30 cellular contexts compared by ENCODE assay signal in genomic region chr1:82401116-82401515, GRCh38.
"Had no signal": no experiment of that assay in that cellular context is flagged by ENCODE, and none has a peak within 500 bp of the region (broad histone marks: within the 10 kb centered on the region; RNA-seq: fewer than 3 reads in every experiment).

No MANE protein-coding gene starts in this region.

- DNase-seq: activated CD4-positive, alpha-beta T cell treated with anti-CD3 and anti-CD28 coated beads for 36 hours; activated CD4-positive, alpha-beta T cell treated with anti-CD3 and anti-CD28 coated beads, Interleukin-2, amount 10 ng/mL, durations not matched to agents 7 days and 5 days; activated CD4-positive, alpha-beta T cell treated with anti-CD3 and anti-CD28 coated beads, Interleukin-2, amount 50 U/mL, for 48 hours; activated CD8-positive, alpha-beta T cell treated with anti-CD3 and anti-CD28 coated beads, Interleukin-2, amount 10 ng/mL, durations not matched to agents 7 days and 5 days; activated gamma-delta T cell treated with Interleukin-2 at 50 U/mL for 16 hours; activated naive CD4-positive, alpha-beta T cell treated with anti-CD3 and anti-CD28 coated beads for 36 hours; activated T-cell treated with anti-CD3 and anti-CD28 coated beads, Interleukin-2, amount 50 U/mL, for 24 hours; adrenal gland; anterior cingulate cortex; caudate nucleus; cerebellar nuclear complex; KBM-7; NCI-H1092 treated with DMSO at 0.1 percent for 48 hours; NCI-H146; NCI-H187 treated with DMSO at 0.1 percent for 48 hours; NCI-H345; NCI-H526; NCI-H774; PC-3; Peyer's patch; RPMI8226; SHP77 treated with DMSO at 0.1 percent for 48 hours; SK-N-SH had no signal

- H3K9me3 Mint-ChIP-seq: activated CD4-positive, alpha-beta T cell treated with anti-CD3 and anti-CD28 coated beads, Interleukin-2, amount 10 ng/mL, durations not matched to agents 7 days and 5 days; activated naive CD4-positive, alpha-beta T cell treated with anti-CD3 and anti-CD28 coated beads for 36 hours; activated naive CD4-positive, alpha-beta T cell treated with anti-CD3 and anti-CD28 coated beads, Interleukin-2, amount 50 U/mL, for 72 hours; activated T-cell treated with anti-CD3 and anti-CD28 coated beads, Interleukin-2, amount 50 U/mL, for 24 hours; T-helper 1 cell treated with Interleukin-12 subunit alpha and Interleukin-12 subunit beta and Interleukin-4 antibody, amounts not matched to agents 30 μg/mL and 1 μg/mL, for 36 hours; T-helper 2 cell treated with Interferon-gamma antibody and Interleukin-4, amounts not matched to agents 5 μg/mL and 100 μg/mL, for 36 hours; WTC11 had no signal

- H3K27me3 Mint-ChIP-seq: activated CD4-positive, alpha-beta T cell treated with anti-CD3 and anti-CD28 coated beads, Interleukin-2, amount 10 ng/mL, durations not matched to agents 7 days and 5 days; activated T-cell treated with anti-CD3 and anti-CD28 coated beads, Interleukin-2, amount 50 U/mL, for 24 hours; brain; IgD-negative memory B cell had no signal

- H3K4me1 Mint-ChIP-seq: activated CD4-positive, alpha-beta T cell treated with anti-CD3 and anti-CD28 coated beads for 36 hours; activated CD4-positive, alpha-beta T cell treated with anti-CD3 and anti-CD28 coated beads, Interleukin-2, amount 10 ng/mL, durations not matched to agents 7 days and 5 days; IgD-negative memory B cell; WTC11 had no signal

- ATAC-seq: activated CD4-positive, alpha-beta T cell treated with anti-CD3 and anti-CD28 coated beads for 36 hours; activated CD4-positive, CD25-positive, alpha-beta regulatory T cell treated with anti-CD3 and anti-CD28 coated beads, Interleukin-2, amount 50 U/mL, for 24 hours; activated CD8-positive, alpha-beta T cell treated with anti-CD3 and anti-CD28 coated beads, Interleukin-2, amount 10 ng/mL, durations not matched to agents 7 days and 5 days; activated naive CD4-positive, alpha-beta T cell treated with anti-CD3 and anti-CD28 coated beads, Interleukin-2, amount 50 U/mL, for 72 hours; PC-3; WTC11 had no signal

- H3K36me3 Mint-ChIP-seq: activated naive CD4-positive, alpha-beta T cell treated with anti-CD3 and anti-CD28 coated beads, Interleukin-2, amount 50 U/mL, for 72 hours; brain; IgD-negative memory B cell; WTC11 had no signal

- H3K4me3 Mint-ChIP-seq: activated CD4-positive, alpha-beta T cell treated with anti-CD3 and anti-CD28 coated beads for 36 hours; activated CD4-positive, alpha-beta T cell treated with anti-CD3 and anti-CD28 coated beads, Interleukin-2, amount 10 ng/mL, durations not matched to agents 7 days and 5 days; activated CD8-positive, alpha-beta T cell treated with anti-CD3 and anti-CD28 coated beads, Interleukin-2, amount 10 ng/mL, durations not matched to agents 7 days and 5 days; activated naive CD4-positive, alpha-beta T cell treated with anti-CD3 and anti-CD28 coated beads for 36 hours; activated T-cell treated with anti-CD3 and anti-CD28 coated beads, Interleukin-2, amount 50 U/mL, for 24 hours; brain; IgD-negative memory B cell; T-helper 1 cell treated with Interleukin-12 subunit alpha and Interleukin-12 subunit beta and Interleukin-4 antibody, amounts not matched to agents 30 μg/mL and 1 μg/mL, for 36 hours; T-helper 2 cell treated with Interferon-gamma antibody and Interleukin-4, amounts not matched to agents 5 μg/mL and 100 μg/mL, for 36 hours; WTC11 had no signal

- H3K27ac Mint-ChIP-seq: activated CD4-positive, alpha-beta T cell treated with anti-CD3 and anti-CD28 coated beads for 36 hours; activated CD4-positive, alpha-beta T cell treated with anti-CD3 and anti-CD28 coated beads, Interleukin-2, amount 10 ng/mL, durations not matched to agents 7 days and 5 days; activated CD8-positive, alpha-beta T cell treated with anti-CD3 and anti-CD28 coated beads, Interleukin-2, amount 10 ng/mL, durations not matched to agents 7 days and 5 days; activated naive CD4-positive, alpha-beta T cell treated with anti-CD3 and anti-CD28 coated beads for 36 hours; activated naive CD4-positive, alpha-beta T cell treated with anti-CD3 and anti-CD28 coated beads, Interleukin-2, amount 50 U/mL, for 72 hours; activated T-cell treated with anti-CD3 and anti-CD28 coated beads, Interleukin-2, amount 50 U/mL, for 24 hours; brain; IgD-negative memory B cell; T-helper 1 cell treated with Interleukin-12 subunit alpha and Interleukin-12 subunit beta and Interleukin-4 antibody, amounts not matched to agents 30 μg/mL and 1 μg/mL, for 36 hours; T-helper 2 cell treated with Interferon-gamma antibody and Interleukin-4, amounts not matched to agents 5 μg/mL and 100 μg/mL, for 36 hours; WTC11 had no signal
